ENCODE assay signal across 7 cellular contexts in genomic region chr11:128772814-128773213, GRCh38.
A peak's percentile ranks its signal among the peaks of the same experiment; 100 is the strongest.
DNase-seq lines count a peak whose midpoint lies in the region; ATAC-seq and TF ChIP-seq lines count a peak whose summit lies in the region.

No MANE protein-coding gene starts in this region.

- POLR2A ChIA-PET in activated CD8-positive, alpha-beta T cell treated with anti-CD3 and anti-CD28 coated beads for 36 hours (lab: Charles Lee) = interaction anchor here (1.0 to 1.8 kb wide), 4 partner anchors 13 to 32 kb away, joined by 4 to 5 read pairs (median 4); no protein-coding TSS in a partner anchor

- no peaks in the 10 kb centered on the region for H3K27me3 Mint-ChIP-seq in activated CD8-positive, alpha-beta T cell treated with anti-CD3 and anti-CD28 coated beads for 36 hours

- peaks cover 40% of the 10 kb centered on the region for H3K4me1 Mint-ChIP-seq in activated CD8-positive, alpha-beta T cell treated with anti-CD3 and anti-CD28 coated beads for 36 hours (ENCODE audit: low read depth)

- DNase-seq in NCI-H2029 treated with DMSO at 0.1 percent for 48 hours (lab: John Stamatoyannopoulos, UW) (peak; percentile 90), left cardiac atrium (peak; percentile 73), AML-193 (lab: John Stamatoyannopoulos, UW) (no peak)
- DNase-seq in activated CD8-positive, alpha-beta T cell treated with anti-CD3 and anti-CD28 coated beads for 36 hours = peak; percentile 63
- DNase-seq in stimulated activated CD8-positive, alpha-beta memory T cell treated with anti-CD3 and anti-CD28 coated beads, Interleukin-7, amount 100 ng/mL, for 4 hours (ENCODE audit: low read depth in 2 of 2) = peak; percentile 20 to 42

- H3K36me3 Mint-ChIP-seq in activated CD8-positive, alpha-beta T cell treated with anti-CD3 and anti-CD28 coated beads for 36 hours (ENCODE audit: low read depth) = peaks cover 65% of the 10 kb centered on the region

- intact Hi-C loops in activated CD8-positive, alpha-beta T cell treated with anti-CD3 and anti-CD28 coated beads for 36 hours (cut with micrococcal nuclease) = no loop called here
- intact Hi-C loops in left cardiac atrium (cut with DNase I) = no loop called here

- H3K27ac Mint-ChIP-seq in activated CD8-positive, alpha-beta T cell treated with anti-CD3 and anti-CD28 coated beads for 36 hours = peak overlapping the region; percentile 84

- no peak for TF ChIP-seq CTCF in activated CD8-positive, alpha-beta T cell treated with anti-CD3 and anti-CD28 coated beads for 36 hours (IDR thresholded peaks at IDR 0.05)

- no peaks in the 10 kb centered on the region for H3K9me3 Mint-ChIP-seq in activated CD8-positive, alpha-beta T cell treated with anti-CD3 and anti-CD28 coated beads for 36 hours

- peak; percentile 53 for ATAC-seq in activated CD8-positive, alpha-beta T cell treated with anti-CD3 and anti-CD28 coated beads for 36 hours
- ATAC-seq in left cardiac atrium (peak; percentile 18 to 19), HG02642 (IDR thresholded peaks at IDR 0.05; ENCODE audit: poor library complexity, unreplicated experiment) (no peak), GM18498 (IDR thresholded peaks at IDR 0.05; ENCODE audit: unreplicated experiment) (no peak)

- H3K4me3 Mint-ChIP-seq in activated CD8-positive, alpha-beta T cell treated with anti-CD3 and anti-CD28 coated beads for 36 hours = no peak overlapping the region

- CTCF ChIA-PET in activated CD8-positive, alpha-beta T cell treated with anti-CD3 and anti-CD28 coated beads for 36 hours (lab: Charles Lee) = interaction anchor here (0.9 to 3.2 kb wide), 5 partner anchors 8 to 615 kb away, joined by 3 to 11 read pairs (median 8); no protein-coding TSS in a partner anchor

Comparison
In these comparisons a context has a peak if more than half of its experiments do, and no peak if none do; other contexts are left out.
1. DNase-seq: peak in NCI-H2029 treated with DMSO at 0.1 percent for 48 hours (single experiment), activated CD8-positive, alpha-beta T cell treated with anti-CD3 and anti-CD28 coated beads for 36 hours (single experiment), left cardiac atrium (single experiment) and stimulated activated CD8-positive, alpha-beta memory T cell treated with anti-CD3 and anti-CD28 coated beads, Interleukin-7, amount 100 ng/mL, for 4 hours (2 of 2); none in AML-193 (0 of 2).
2. ATAC-seq: peak in activated CD8-positive, alpha-beta T cell treated with anti-CD3 and anti-CD28 coated beads for 36 hours (single experiment) and left cardiac atrium (2 of 2); none in HG02642 (single experiment) and GM18498 (single experiment).